Comparison of ENCODE assay signal across 8 cellular contexts in the genomic region with DNA sequence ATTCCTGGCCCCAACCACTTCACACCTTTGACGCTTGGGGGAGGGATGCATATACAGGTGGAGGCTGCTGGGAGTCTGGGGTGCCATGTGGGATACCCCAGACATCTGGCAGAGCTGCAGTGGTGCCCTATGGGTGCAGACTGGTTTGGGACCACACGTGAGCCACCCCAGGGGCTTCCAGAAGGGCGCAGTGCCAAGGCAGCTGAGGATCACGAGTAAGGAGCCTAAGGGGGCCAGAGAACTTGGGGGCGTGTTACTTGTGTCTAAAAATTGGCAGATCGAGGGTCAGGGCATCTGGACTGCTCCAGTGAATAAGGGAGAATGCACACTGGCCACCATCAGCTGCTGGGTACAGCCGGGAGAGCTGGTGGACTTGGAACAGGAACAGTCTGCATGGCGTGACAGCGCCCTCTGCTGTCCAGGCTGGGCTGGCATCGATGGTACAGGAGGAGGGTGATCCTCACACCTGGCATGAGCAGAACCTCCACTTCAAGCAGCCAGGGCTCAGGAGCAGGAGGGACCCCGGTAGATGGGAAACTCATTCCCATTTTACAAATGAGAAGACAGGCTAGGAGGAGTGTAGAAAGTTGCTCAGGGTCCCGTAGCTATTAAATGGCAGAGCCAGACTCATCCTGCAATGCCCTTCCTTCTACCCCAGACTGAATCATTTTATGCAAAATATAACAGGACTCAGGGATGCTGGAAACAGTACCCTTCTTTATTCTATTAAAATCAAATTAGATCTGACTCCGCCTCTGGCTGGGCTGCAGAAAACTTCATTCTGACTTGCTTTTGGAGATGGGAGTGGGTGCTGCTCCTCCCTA.
DNase-seq lines count a peak whose midpoint lies in the region; ATAC-seq and TF ChIP-seq lines count a peak whose summit lies in the region.

No MANE protein-coding gene starts in this region.

- H3K27ac Mint-ChIP-seq in activated T-helper 17 cell treated with anti-CD3 and anti-CD28 coated beads, Interleukin-2, amount 50 U/mL, for 72 hours: no peak overlapping the region
- H3K27ac Mint-ChIP-seq in neural crest cell (ENCODE audit: unreplicated experiment): no peak overlapping the region
- no peak overlapping the region for H3K27ac Mint-ChIP-seq in stimulated activated naive CD8-positive, alpha-beta T cell treated with anti-CD3 and anti-CD28 coated beads, Interleukin-15, amount 100 ng/mL, for 72 hours

- ATAC-seq in RWPE2 (ENCODE audit: low read depth): peak; percentile 98
- ATAC-seq in activated T-helper 17 cell treated with anti-CD3 and anti-CD28 coated beads, Interleukin-2, amount 50 U/mL, for 72 hours (replicated peaks): peak; percentile 90
- peak; percentile 93 for ATAC-seq in stimulated activated naive CD8-positive, alpha-beta T cell treated with anti-CD3 and anti-CD28 coated beads, Interleukin-15, amount 100 ng/mL, for 72 hours
- ATAC-seq in GM21526 (IDR thresholded peaks at IDR 0.05; ENCODE audit: low FRiP score, unreplicated experiment): no peak

- H3K36me3 ChIP-seq in MG63: no peaks in the 10 kb centered on the region
- H3K36me3 ChIP-seq in RWPE2 (ENCODE audit: low read depth): no peaks in the 10 kb centered on the region

- H3K9me3 ChIP-seq in MG63 (no peaks in the 10 kb centered on the region), RWPE2 (ENCODE audit: severe bottlenecking) (no peaks in the 10 kb centered on the region)

- no peak overlapping the region for H3K4me3 ChIP-seq in MG63
- H3K4me3 ChIP-seq in RWPE2 (ENCODE audit: severe bottlenecking): no peak overlapping the region
- H3K4me3 ChIP-seq in fibroblast of the aortic adventitia (ENCODE audit: low read depth, low read length): no peak overlapping the region

- no peaks in the 10 kb centered on the region for H3K27me3 ChIP-seq in MG63
- H3K27me3 ChIP-seq in RWPE2 (ENCODE audit: insufficient read depth, poor library complexity, severe bottlenecking): no peaks in the 10 kb centered on the region

- no peaks in the 10 kb centered on the region for H3K4me1 Mint-ChIP-seq in activated T-helper 17 cell treated with anti-CD3 and anti-CD28 coated beads, Interleukin-2, amount 50 U/mL, for 72 hours
- no peaks in the 10 kb centered on the region for H3K4me1 Mint-ChIP-seq in neural crest cell
- no peaks in the 10 kb centered on the region for H3K4me1 Mint-ChIP-seq in stimulated activated naive CD8-positive, alpha-beta T cell treated with anti-CD3 and anti-CD28 coated beads, Interleukin-15, amount 100 ng/mL, for 72 hours

- in situ Hi-C loops in GM13977 (cut with MboI; ENCODE audit: low pct_unique_long_range_greater_than_20kb, low sequenced_read_pairs, unreplicated experiment): loop anchor here (5.0 kb wide), 1 partner anchor 77 kb away; no protein-coding TSS in a partner anchor

- peak; percentile 98 for TF ChIP-seq CTCF in GM13977 (IDR thresholded peaks at IDR 0.05; ENCODE audit: extremely low read depth, insufficient read depth, missing control alignments)
- peak; percentile 89 for TF ChIP-seq CTCF in RWPE2 (IDR thresholded peaks at IDR 0.05; ENCODE audit: poor library complexity, severe bottlenecking)
- TF ChIP-seq CTCF in fibroblast of the aortic adventitia (IDR thresholded peaks at IDR 0.05; ENCODE audit: insufficient read depth, low read length): peak; percentile 97
- peak; percentile 92 for TF ChIP-seq CTCF in neural crest cell (conservative IDR thresholded peaks at IDR 0.05)

- no peak overlapping the region for H3K4me3 Mint-ChIP-seq in activated T-helper 17 cell treated with anti-CD3 and anti-CD28 coated beads, Interleukin-2, amount 50 U/mL, for 72 hours
- H3K4me3 Mint-ChIP-seq in neural crest cell: no peak overlapping the region
- no peak overlapping the region for H3K4me3 Mint-ChIP-seq in stimulated activated naive CD8-positive, alpha-beta T cell treated with anti-CD3 and anti-CD28 coated beads, Interleukin-15, amount 100 ng/mL, for 72 hours

- H3K9me3 Mint-ChIP-seq in activated T-helper 17 cell treated with anti-CD3 and anti-CD28 coated beads, Interleukin-2, amount 50 U/mL, for 72 hours: no peaks in the 10 kb centered on the region
- no peaks in the 10 kb centered on the region for H3K9me3 Mint-ChIP-seq in neural crest cell
- H3K9me3 Mint-ChIP-seq in stimulated activated naive CD8-positive, alpha-beta T cell treated with anti-CD3 and anti-CD28 coated beads, Interleukin-15, amount 100 ng/mL, for 72 hours: no peaks in the 10 kb centered on the region

- DNase-seq in GM13977 (ENCODE audit: low spot score) (peak; percentile 90), MG63 (peak; percentile 82), RWPE2 (ENCODE audit: low spot score) (peak; percentile 81), fibroblast of the aortic adventitia (ENCODE audit: low read depth) (peak; percentile 88), neural crest cell (ENCODE audit: low read depth, low spot score) (peak; percentile 95)
- peak; percentile 82 to 83 for DNase-seq in stimulated activated naive CD8-positive, alpha-beta T cell treated with anti-CD3 and anti-CD28 coated beads, Interleukin-15, amount 100 ng/mL, for 72 hours

- H3K27ac ChIP-seq in RWPE2 (ENCODE audit: poor library complexity, severe bottlenecking): no peak overlapping the region

- no peaks in the 10 kb centered on the region for H3K36me3 Mint-ChIP-seq in activated T-helper 17 cell treated with anti-CD3 and anti-CD28 coated beads, Interleukin-2, amount 50 U/mL, for 72 hours (ENCODE audit: low read depth)
- no peaks in the 10 kb centered on the region for H3K36me3 Mint-ChIP-seq in neural crest cell (ENCODE audit: low read depth)

- no peaks in the 10 kb centered on the region for H3K27me3 Mint-ChIP-seq in activated T-helper 17 cell treated with anti-CD3 and anti-CD28 coated beads, Interleukin-2, amount 50 U/mL, for 72 hours
- peaks cover 8% of the 10 kb centered on the region for H3K27me3 Mint-ChIP-seq in neural crest cell (ENCODE audit: low read depth)
- no peaks in the 10 kb centered on the region for H3K27me3 Mint-ChIP-seq in stimulated activated naive CD8-positive, alpha-beta T cell treated with anti-CD3 and anti-CD28 coated beads, Interleukin-15, amount 100 ng/mL, for 72 hours

- no peaks in the 10 kb centered on the region for H3K4me1 ChIP-seq in RWPE2 (ENCODE audit: insufficient read depth, poor library complexity, severe bottlenecking)
